Comparison of ENCODE assay signal across 17 cellular contexts in the genomic region with DNA sequence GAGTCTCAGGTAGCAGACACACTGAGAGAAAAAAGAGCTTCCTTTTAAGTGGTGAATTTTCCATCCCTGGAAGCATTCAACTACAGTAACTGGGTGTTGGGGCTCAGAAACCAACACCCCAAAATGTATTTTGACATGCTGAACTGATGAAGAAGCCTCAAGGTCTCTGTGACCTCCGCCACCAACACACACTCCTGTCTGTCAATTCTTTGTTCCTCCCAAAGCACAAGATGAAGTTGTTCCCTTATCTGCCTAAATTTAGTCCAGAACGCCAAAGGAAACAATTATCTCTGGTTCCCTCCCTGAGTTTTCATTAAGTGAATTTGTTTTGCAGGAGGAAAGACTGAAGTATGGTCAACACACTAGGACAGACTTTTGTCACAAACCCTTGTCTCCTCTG. TPM values are rescaled to one million over a fixed set of nuclear protein-coding genes. Genes with fewer than 3 reads are reported as not detected.
A peak's percentile ranks its signal among the peaks of the same experiment; 100 is the strongest.
DNase-seq lines count a peak whose midpoint lies in the region; ATAC-seq and TF ChIP-seq lines count a peak whose summit lies in the region.
"Had no signal": no experiment of that assay in that cellular context is flagged by ENCODE, and none has a peak within 500 bp of the region (broad histone marks: within the 10 kb centered on the region; RNA-seq: fewer than 3 reads in every experiment).

No MANE protein-coding gene starts in this region.

- H3K4me3 Mint-ChIP-seq in activated T-cell treated with anti-CD3 and anti-CD28 coated beads, Interleukin-2, amount 50 U/mL, for 72 hours = peak overlapping the region; percentile 96 to 98
- peak overlapping the region; percentile 15 for H3K4me3 Mint-ChIP-seq in glutamatergic neuron (ENCODE audit: unreplicated experiment)
- H3K4me3 Mint-ChIP-seq in stimulated activated effector memory CD8-positive, alpha-beta T cell treated with anti-CD3 and anti-CD28 coated beads, Interleukin-12 subunit alpha, Interleukin-12 subunit beta, amount 100 ng/mL, for 72 hours = peak overlapping the region; percentile 92

- no peak for DNase-seq in activated T-cell treated with anti-CD3 and anti-CD28 coated beads, Interleukin-2, amount 50 U/mL, for 72 hours
- DNase-seq in activated T-cell treated with anti-CD3 and anti-CD28 coated beads for 4 hours (no peak), Peyer's patch (no peak), glutamatergic neuron (no peak), DMS153 treated with DMSO at 0.1 percent for 48 hours (lab: John Stamatoyannopoulos, UW; ENCODE audit: unreplicated experiment) (no peak)
- no peak for DNase-seq in stimulated activated effector memory CD8-positive, alpha-beta T cell treated with anti-CD3 and anti-CD28 coated beads, Interleukin-12 subunit alpha, Interleukin-12 subunit beta, amount 100 ng/mL, for 72 hours (ENCODE audit: low spot score in 2 of 2)
- no peak for DNase-seq in activated naive CD4-positive, alpha-beta T cell treated with anti-CD3 and anti-CD28 coated beads, Interleukin-2, amount 50 U/mL, for 72 hours (ENCODE audit: low spot score in 2 of 2)
- DNase-seq: DMS 273 treated with DMSO at 0.1 percent for 48 hours; esophagus squamous epithelium; GM23248; left lung; NCI-H1092 treated with DMSO at 0.1 percent for 48 hours; NCI-H226; stimulated activated naive CD8-positive, alpha-beta T cell treated with anti-CD3 and anti-CD28 coated beads, Interleukin-15, Interleukin-2, amounts not matched to agents 100 U/mL and 50 U/mL, for 24 hours; WERI-Rb-1 had no signal

- no peak for TF ChIP-seq POLR2A in Peyer's patch (IDR thresholded peaks at IDR 0.05)

- H3K9me3 Mint-ChIP-seq in activated T-cell treated with anti-CD3 and anti-CD28 coated beads, Interleukin-2, amount 50 U/mL, for 72 hours = no peaks in the 10 kb centered on the region
- H3K9me3 Mint-ChIP-seq in glutamatergic neuron (ENCODE audit: unreplicated experiment) = no peaks in the 10 kb centered on the region
- no peaks in the 10 kb centered on the region for H3K9me3 Mint-ChIP-seq in stimulated activated effector memory CD8-positive, alpha-beta T cell treated with anti-CD3 and anti-CD28 coated beads, Interleukin-12 subunit alpha, Interleukin-12 subunit beta, amount 100 ng/mL, for 72 hours
- H3K9me3 Mint-ChIP-seq in activated naive CD4-positive, alpha-beta T cell treated with anti-CD3 and anti-CD28 coated beads, Interleukin-2, amount 50 U/mL, for 72 hours = no peaks in the 10 kb centered on the region
- H3K9me3 Mint-ChIP-seq: dendritic cell treated with granulocyte-macrophage colony-stimulating factor and Interleukin-4, amounts not matched to agents 40 ng/mL and 50 ng/mL, for 4 days had no signal

- H3K36me3 Mint-ChIP-seq in activated T-cell treated with anti-CD3 and anti-CD28 coated beads, Interleukin-2, amount 50 U/mL, for 72 hours (ENCODE audit: insufficient read depth in 2 of 2) = peaks cover 0 to 1% of the 10 kb centered on the region in 2 donors
- H3K36me3 Mint-ChIP-seq in glutamatergic neuron (ENCODE audit: unreplicated experiment) = no peaks in the 10 kb centered on the region
- peaks cover 19% of the 10 kb centered on the region for H3K36me3 Mint-ChIP-seq in stimulated activated effector memory CD8-positive, alpha-beta T cell treated with anti-CD3 and anti-CD28 coated beads, Interleukin-12 subunit alpha, Interleukin-12 subunit beta, amount 100 ng/mL, for 72 hours
- H3K36me3 Mint-ChIP-seq in activated naive CD4-positive, alpha-beta T cell treated with anti-CD3 and anti-CD28 coated beads, Interleukin-2, amount 50 U/mL, for 72 hours = peaks cover 6 to 9% of the 10 kb centered on the region in 2 donors

- no peak for TF ChIP-seq CTCF in Peyer's patch (IDR thresholded peaks at IDR 0.05)
- no peak for TF ChIP-seq CTCF in glutamatergic neuron (IDR thresholded peaks at IDR 0.05; ENCODE audit: partially characterized antibody, unreplicated experiment)

- no peaks in the 10 kb centered on the region for H3K9me3 ChIP-seq in Peyer's patch
- H3K9me3 ChIP-seq: esophagus squamous epithelium, left lung had no signal

- ATAC-seq in activated T-cell treated with anti-CD3 and anti-CD28 coated beads, Interleukin-2, amount 50 U/mL, for 72 hours (replicated peaks in 1 of 2) = no peak
- ATAC-seq in stimulated activated effector memory CD8-positive, alpha-beta T cell treated with anti-CD3 and anti-CD28 coated beads, Interleukin-12 subunit alpha, Interleukin-12 subunit beta, amount 100 ng/mL, for 72 hours = no peak
- ATAC-seq in activated naive CD4-positive, alpha-beta T cell treated with anti-CD3 and anti-CD28 coated beads, Interleukin-2, amount 50 U/mL, for 72 hours = no peak
- ATAC-seq in GM19328 (IDR thresholded peaks at IDR 0.05; ENCODE audit: unreplicated experiment) = no peak
- ATAC-seq: stimulated activated naive CD8-positive, alpha-beta T cell treated with anti-CD3 and anti-CD28 coated beads, Interleukin-15, Interleukin-2, amounts not matched to agents 100 U/mL and 50 U/mL, for 24 hours had no signal

- no peaks in the 10 kb centered on the region for H3K27me3 ChIP-seq in Peyer's patch
- H3K27me3 ChIP-seq: esophagus squamous epithelium, left lung had no signal

- no peaks in the 10 kb centered on the region for H3K27me3 Mint-ChIP-seq in activated T-cell treated with anti-CD3 and anti-CD28 coated beads, Interleukin-2, amount 50 U/mL, for 72 hours (ENCODE audit: low read depth)
- H3K27me3 Mint-ChIP-seq in glutamatergic neuron (ENCODE audit: unreplicated experiment) = peaks cover 3% of the 10 kb centered on the region
- H3K27me3 Mint-ChIP-seq: dendritic cell treated with granulocyte-macrophage colony-stimulating factor and Interleukin-4, amounts not matched to agents 40 ng/mL and 50 ng/mL, for 4 days had no signal

- H3K4me1 ChIP-seq in Peyer's patch = peaks cover 0 to 33% (median 5%) of the 10 kb centered on the region in 4 donors

- no peaks in the 10 kb centered on the region for H3K36me3 ChIP-seq in Peyer's patch
- H3K36me3 ChIP-seq: esophagus squamous epithelium, left lung had no signal

- H3K4me1 Mint-ChIP-seq in activated T-cell treated with anti-CD3 and anti-CD28 coated beads, Interleukin-2, amount 50 U/mL, for 72 hours (ENCODE audit: low read depth) = peaks cover 34% of the 10 kb centered on the region
- no peaks in the 10 kb centered on the region for H3K4me1 Mint-ChIP-seq in glutamatergic neuron (ENCODE audit: low read depth, unreplicated experiment)
- peaks cover 30% of the 10 kb centered on the region for H3K4me1 Mint-ChIP-seq in stimulated activated effector memory CD8-positive, alpha-beta T cell treated with anti-CD3 and anti-CD28 coated beads, Interleukin-12 subunit alpha, Interleukin-12 subunit beta, amount 100 ng/mL, for 72 hours

- peak overlapping the region in 2 of 4 donors; percentile 59 to 71 for H3K4me3 ChIP-seq in Peyer's patch
- H3K4me3 ChIP-seq: left lung had no signal

- no peak overlapping the region for H3K27ac Mint-ChIP-seq in activated T-cell treated with anti-CD3 and anti-CD28 coated beads, Interleukin-2, amount 50 U/mL, for 72 hours
- no peak overlapping the region for H3K27ac Mint-ChIP-seq in glutamatergic neuron (ENCODE audit: unreplicated experiment)
- H3K27ac Mint-ChIP-seq in stimulated activated effector memory CD8-positive, alpha-beta T cell treated with anti-CD3 and anti-CD28 coated beads, Interleukin-12 subunit alpha, Interleukin-12 subunit beta, amount 100 ng/mL, for 72 hours = peak overlapping the region; percentile 56
- H3K27ac Mint-ChIP-seq in activated naive CD4-positive, alpha-beta T cell treated with anti-CD3 and anti-CD28 coated beads, Interleukin-2, amount 50 U/mL, for 72 hours = no peak overlapping the region

- peak overlapping the region in 3 of 4 donors; percentile 74 to 82 (median 79) for H3K27ac ChIP-seq in Peyer's patch
- H3K27ac ChIP-seq: GM23248, WERI-Rb-1 had no signal

RNA-seq across cellular contexts. Expression of a gene that starts 1.4 kb away (rescaled TPM):
- total RNA-seq in activated T-cell treated with anti-CD3 and anti-CD28 coated beads, Interleukin-2, amount 50 U/mL, for 72 hours = 10 to 100 TPM; 24.6 to 25.8 TPM
- total RNA-seq in Peyer's patch (10 to 100 TPM; 13.1 to 25.9 (median 21.9) TPM), glutamatergic neuron (ENCODE audit: unreplicated experiment) (41.3 TPM)
- total RNA-seq in activated naive CD4-positive, alpha-beta T cell treated with anti-CD3 and anti-CD28 coated beads, Interleukin-2, amount 50 U/mL, for 72 hours = 10 to 100 TPM in 1 of 2 donors, 1 to 10 TPM in 1; 6.0 to 37.7 TPM

RNA-seq across cellular contexts. Expression of a gene that starts 41.7 kb away (rescaled TPM):
- 100 to 1,000 TPM; 129 to 162 TPM for total RNA-seq in activated T-cell treated with anti-CD3 and anti-CD28 coated beads, Interleukin-2, amount 50 U/mL, for 72 hours
- total RNA-seq in Peyer's patch = 10 to 100 TPM; 38.8 to 62.9 (median 55.4) TPM
- total RNA-seq in glutamatergic neuron (ENCODE audit: unreplicated experiment) = 67.3 TPM
- 100 to 1,000 TPM in 1 of 2 donors, 10 to 100 TPM in 1; 93.3 to 125 TPM for total RNA-seq in activated naive CD4-positive, alpha-beta T cell treated with anti-CD3 and anti-CD28 coated beads, Interleukin-2, amount 50 U/mL, for 72 hours

RNA-seq across cellular contexts. Expression of a gene that starts 46.1 kb away (rescaled TPM):
- 1 to 10 TPM; 3.9 to 5.8 TPM for total RNA-seq in activated T-cell treated with anti-CD3 and anti-CD28 coated beads, Interleukin-2, amount 50 U/mL, for 72 hours
- total RNA-seq in Peyer's patch = not detected
- total RNA-seq in glutamatergic neuron (ENCODE audit: unreplicated experiment) = 4.2 TPM
- 1 to 10 TPM; 1.5 to 6.3 TPM for total RNA-seq in activated naive CD4-positive, alpha-beta T cell treated with anti-CD3 and anti-CD28 coated beads, Interleukin-2, amount 50 U/mL, for 72 hours

Comparison
In these comparisons a context has a peak if more than half of its experiments do, and no peak if none do; other contexts are left out.
1. H3K4me3 Mint-ChIP-seq: peak in every context shown above with its lines; median percentile 97 in activated T-cell treated with anti-CD3 and anti-CD28 coated beads, Interleukin-2, amount 50 U/mL, for 72 hours; 92 in stimulated activated effector memory CD8-positive, alpha-beta T cell treated with anti-CD3 and anti-CD28 coated beads, Interleukin-12 subunit alpha, Interleukin-12 subunit beta, amount 100 ng/mL, for 72 hours; 15 in glutamatergic neuron.